1 cellular context compared by ENCODE assay signal in the genomic region with DNA sequence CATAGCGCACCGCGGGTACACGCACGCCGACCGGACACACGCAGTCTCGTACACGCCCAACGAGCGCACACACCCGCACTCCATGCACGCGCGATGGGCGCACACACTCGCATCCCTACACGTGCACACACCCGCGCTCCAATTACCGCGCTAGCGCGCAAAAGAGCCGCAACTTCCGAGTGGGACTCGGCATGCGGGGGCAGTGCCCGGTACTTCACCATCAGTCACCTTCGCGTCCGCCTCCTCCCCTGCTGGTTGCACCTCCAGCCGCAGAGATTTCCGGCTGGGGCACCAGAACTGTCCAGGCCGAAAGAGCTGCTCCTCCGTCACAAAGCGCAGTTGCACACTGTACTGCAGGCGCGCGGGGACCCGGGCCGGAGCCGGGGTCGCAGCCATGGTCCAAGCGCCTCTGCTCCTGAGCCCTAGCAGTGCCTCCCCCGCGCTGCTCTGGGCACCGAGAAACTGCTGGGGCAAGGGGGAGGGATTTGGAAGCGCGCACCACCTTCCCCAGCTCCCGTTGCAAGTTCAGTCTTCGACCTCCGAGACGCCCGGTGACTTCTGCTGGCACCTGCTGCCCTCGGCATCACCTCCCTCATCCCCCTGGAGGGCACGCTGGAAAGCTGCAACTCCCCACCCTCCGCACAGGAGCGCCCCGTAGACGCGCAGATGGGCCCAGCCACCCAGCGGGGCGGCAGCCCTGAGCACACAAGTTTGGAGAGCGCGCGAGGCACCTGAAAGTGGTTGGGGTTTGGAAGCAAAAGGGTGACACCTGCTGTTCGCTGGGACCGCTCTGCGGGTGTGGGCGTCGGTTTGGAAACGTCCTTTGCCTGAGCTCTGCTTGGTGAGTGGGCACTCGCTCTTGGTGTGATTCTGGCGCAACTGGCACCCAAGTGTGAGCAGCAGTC.
TF ChIP-seq lines count a peak whose summit lies in the region.

No MANE protein-coding gene starts in this region.

TF ChIP-seq in HepG2, 621 proteins besides CTCF, POLR2A, EP300 and RAD21 (continued from another document and continues in another):
- TF ChIP-seq, protein P1, sequence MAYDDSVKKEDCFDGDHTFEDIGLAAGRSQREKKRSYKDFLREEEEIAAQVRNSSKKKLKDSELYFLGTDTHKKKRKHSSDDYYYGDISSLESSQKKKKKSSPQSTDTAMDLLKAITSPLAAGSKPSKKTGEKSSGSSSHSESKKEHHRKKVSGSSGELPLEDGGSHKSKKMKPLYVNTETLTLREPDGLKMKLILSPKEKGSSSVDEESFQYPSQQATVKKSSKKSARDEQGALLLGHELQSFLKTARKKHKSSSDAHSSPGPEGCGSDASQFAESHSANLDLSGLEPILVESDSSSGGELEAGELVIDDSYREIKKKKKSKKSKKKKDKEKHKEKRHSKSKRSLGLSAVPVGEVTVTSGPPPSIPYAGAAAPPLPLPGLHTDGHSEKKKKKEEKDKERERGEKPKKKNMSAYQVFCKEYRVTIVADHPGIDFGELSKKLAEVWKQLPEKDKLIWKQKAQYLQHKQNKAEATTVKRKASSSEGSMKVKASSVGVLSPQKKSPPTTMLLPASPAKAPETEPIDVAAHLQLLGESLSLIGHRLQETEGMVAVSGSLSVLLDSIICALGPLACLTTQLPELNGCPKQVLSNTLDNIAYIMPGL (CRISPR knock-in tag; IDR thresholded peaks at IDR 0.05; ENCODE audit: borderline replicate concordance in 1 of 2, low read depth in 1 of 2) = peak; percentile 77 to 82
- TF ChIP-seq SMAD3 (CRISPR knock-in tag; IDR thresholded peaks at IDR 0.05) (0 out of 2 replicates have a peak, but pooled peaks have one; percentile 34), ZNF225 (CRISPR knock-in tag; IDR thresholded peaks at IDR 0.05) (no peak), ZNF543 (CRISPR knock-in tag; IDR thresholded peaks at IDR 0.05) (no peak; the same call in 1 of the 2 replicates), ZNF781 (CRISPR knock-in tag; IDR thresholded peaks at IDR 0.05; ENCODE audit: borderline replicate concordance, not compliant biosample characterization) (no peak), GABPB1 (CRISPR knock-in tag; IDR thresholded peaks at IDR 0.05) (peak; percentile 23; the same call in 1 of the 2 replicates), ZNF674 (CRISPR knock-in tag; IDR thresholded peaks at IDR 0.05; ENCODE audit: low read depth) (no peak), NFYC (CRISPR knock-in tag; IDR thresholded peaks at IDR 0.05) (no peak), ZNF296 (CRISPR knock-in tag; conservative IDR thresholded peaks at IDR 0.05) (no peak), CBFB (CRISPR knock-in tag; IDR thresholded peaks at IDR 0.05) (peak; percentile 40; the same call in 1 of the 2 replicates), CHD2 (IDR thresholded peaks at IDR 0.05; ENCODE audit: low read depth, low read length) (no peak), LCORL (IDR thresholded peaks at IDR 0.05) (no peak), LCORL (CRISPR knock-in tag; IDR thresholded peaks at IDR 0.05) (peak; percentile 61), NONO (IDR thresholded peaks at IDR 0.05) (no peak), NONO (CRISPR knock-in tag; conservative IDR thresholded peaks at IDR 0.05) (no peak; the same call in 1 of the 2 replicates), ZNF619 (CRISPR knock-in tag; IDR thresholded peaks at IDR 0.05) (0 out of 2 replicates have a peak, but pooled peaks have one; percentile 59), PCBP2 (optimal IDR thresholded peaks at IDR 0.05; ENCODE audit: low read depth, low read length, poor library complexity, severe bottlenecking) (no peak), CHD4 (IDR thresholded peaks at IDR 0.05; ENCODE audit: borderline replicate concordance, low read length) (no peak), ZNF75D (CRISPR knock-in tag; IDR thresholded peaks at IDR 0.05; ENCODE audit: borderline replicate concordance) (no peak), PAX8 (CRISPR knock-in tag; IDR thresholded peaks at IDR 0.05; ENCODE audit: borderline replicate concordance) (peak; percentile 43; the same call in 1 of the 2 replicates), ARNT (IDR thresholded peaks at IDR 0.05) (no peak), AKAP8 (CRISPR knock-in tag; IDR thresholded peaks at IDR 0.05) (no peak), HOXA3 (CRISPR knock-in tag; IDR thresholded peaks at IDR 0.05) (peak; percentile 9; the same call in 1 of the 2 replicates), MEF2D (CRISPR knock-in tag; IDR thresholded peaks at IDR 0.05) (no peak; the same call in 1 of the 2 replicates), NR2F2 (IDR thresholded peaks at IDR 0.05; ENCODE audit: borderline replicate concordance, low read depth) (no peak), XRCC5 (optimal IDR thresholded peaks at IDR 0.05; ENCODE audit: low read length) (peak; percentile 66), FOXP1 (IDR thresholded peaks at IDR 0.05) (no peak), FOXP1 (CRISPR knock-in tag; IDR thresholded peaks at IDR 0.05) (no peak), ZNF180 (CRISPR knock-in tag; IDR thresholded peaks at IDR 0.05; ENCODE audit: borderline replicate concordance, low read depth) (no peak), TMF1 (CRISPR knock-in tag; IDR thresholded peaks at IDR 0.05; ENCODE audit: low read depth) (no peak), GTF3A (CRISPR knock-in tag; conservative IDR thresholded peaks at IDR 0.05) (peak; percentile 74; the same call in 1 of the 2 replicates)
- TF ChIP-seq, protein P2, sequence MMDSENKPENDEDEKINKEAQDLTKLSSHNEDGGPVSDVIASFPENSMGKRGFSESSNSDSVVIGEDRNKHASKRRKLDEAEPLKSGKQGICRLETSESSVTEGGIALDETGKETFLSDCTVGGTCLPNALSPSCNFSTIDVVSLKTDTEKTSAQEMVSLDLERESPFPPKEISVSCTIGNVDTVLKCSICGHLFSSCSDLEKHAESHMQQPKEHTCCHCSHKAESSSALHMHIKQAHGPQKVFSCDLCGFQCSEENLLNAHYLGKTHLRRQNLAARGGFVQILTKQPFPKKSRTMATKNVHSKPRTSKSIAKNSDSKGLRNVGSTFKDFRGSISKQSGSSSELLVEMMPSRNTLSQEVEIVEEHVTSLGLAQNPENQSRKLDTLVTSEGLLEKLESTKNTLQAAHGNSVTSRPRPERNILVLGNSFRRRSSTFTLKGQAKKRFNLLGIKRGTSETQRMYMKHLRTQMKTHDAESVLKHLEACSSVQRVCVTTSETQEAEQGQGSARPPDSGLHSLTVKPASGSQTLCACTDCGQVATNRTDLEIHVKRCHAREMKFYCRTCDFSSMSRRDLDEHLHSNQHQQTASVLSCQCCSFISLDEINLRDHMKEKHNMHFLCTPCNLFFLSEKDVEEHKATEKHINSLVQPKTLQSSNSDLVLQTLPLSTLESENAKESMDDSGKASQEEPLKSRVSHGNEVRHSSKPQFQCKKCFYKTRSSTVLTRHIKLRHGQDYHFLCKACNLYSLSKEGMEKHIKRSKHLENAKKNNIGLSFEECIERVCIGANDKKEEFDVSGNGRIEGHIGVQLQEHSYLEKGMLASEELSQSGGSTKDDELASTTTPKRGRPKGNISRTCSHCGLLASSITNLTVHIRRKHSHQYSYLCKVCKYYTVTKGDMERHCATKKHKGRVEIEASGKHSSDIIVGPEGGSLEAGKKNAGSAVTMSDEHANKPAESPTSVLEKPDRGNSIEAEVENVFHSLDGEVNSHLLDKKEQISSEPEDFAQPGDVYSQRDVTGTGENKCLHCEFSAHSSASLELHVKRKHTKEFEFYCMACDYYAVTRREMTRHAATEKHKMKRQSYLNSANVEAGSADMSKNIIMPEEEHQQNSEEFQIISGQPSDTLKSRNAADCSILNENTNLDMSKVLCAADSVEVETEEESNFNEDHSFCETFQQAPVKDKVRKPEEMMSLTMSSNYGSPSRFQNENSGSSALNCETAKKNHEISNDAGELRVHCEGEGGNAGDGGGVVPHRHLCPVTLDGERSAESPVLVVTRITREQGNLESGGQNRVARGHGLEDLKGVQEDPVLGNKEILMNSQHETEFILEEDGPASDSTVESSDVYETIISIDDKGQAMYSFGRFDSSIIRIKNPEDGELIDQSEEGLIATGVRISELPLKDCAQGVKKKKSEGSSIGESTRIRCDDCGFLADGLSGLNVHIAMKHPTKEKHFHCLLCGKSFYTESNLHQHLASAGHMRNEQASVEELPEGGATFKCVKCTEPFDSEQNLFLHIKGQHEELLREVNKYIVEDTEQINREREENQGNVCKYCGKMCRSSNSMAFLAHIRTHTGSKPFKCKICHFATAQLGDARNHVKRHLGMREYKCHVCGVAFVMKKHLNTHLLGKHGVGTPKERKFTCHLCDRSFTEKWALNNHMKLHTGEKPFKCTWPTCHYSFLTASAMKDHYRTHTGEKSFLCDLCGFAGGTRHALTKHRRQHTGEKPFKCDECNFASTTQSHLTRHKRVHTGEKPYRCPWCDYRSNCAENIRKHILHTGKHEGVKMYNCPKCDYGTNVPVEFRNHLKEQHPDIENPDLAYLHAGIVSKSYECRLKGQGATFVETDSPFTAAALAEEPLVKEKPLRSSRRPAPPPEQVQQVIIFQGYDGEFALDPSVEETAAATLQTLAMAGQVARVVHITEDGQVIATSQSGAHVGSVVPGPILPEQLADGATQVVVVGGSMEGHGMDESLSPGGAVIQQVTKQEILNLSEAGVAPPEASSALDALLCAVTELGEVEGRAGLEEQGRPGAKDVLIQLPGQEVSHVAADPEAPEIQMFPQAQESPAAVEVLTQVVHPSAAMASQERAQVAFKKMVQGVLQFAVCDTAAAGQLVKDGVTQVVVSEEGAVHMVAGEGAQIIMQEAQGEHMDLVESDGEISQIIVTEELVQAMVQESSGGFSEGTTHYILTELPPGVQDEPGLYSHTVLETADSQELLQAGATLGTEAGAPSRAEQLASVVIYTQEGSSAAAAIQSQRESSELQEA (CRISPR knock-in tag; IDR thresholded peaks at IDR 0.05; ENCODE audit: not compliant biosample characterization) = peak; percentile 19
- TF ChIP-seq, protein P3, sequence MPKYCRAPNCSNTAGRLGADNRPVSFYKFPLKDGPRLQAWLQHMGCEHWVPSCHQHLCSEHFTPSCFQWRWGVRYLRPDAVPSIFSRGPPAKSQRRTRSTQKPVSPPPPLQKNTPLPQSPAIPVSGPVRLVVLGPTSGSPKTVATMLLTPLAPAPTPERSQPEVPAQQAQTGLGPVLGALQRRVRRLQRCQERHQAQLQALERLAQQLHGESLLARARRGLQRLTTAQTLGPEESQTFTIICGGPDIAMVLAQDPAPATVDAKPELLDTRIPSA (CRISPR knock-in tag; IDR thresholded peaks at IDR 0.05; ENCODE audit: borderline replicate concordance) = 0 out of 2 replicates have a peak, but pooled peaks have one; percentile 51
- TF ChIP-seq, protein P4, sequence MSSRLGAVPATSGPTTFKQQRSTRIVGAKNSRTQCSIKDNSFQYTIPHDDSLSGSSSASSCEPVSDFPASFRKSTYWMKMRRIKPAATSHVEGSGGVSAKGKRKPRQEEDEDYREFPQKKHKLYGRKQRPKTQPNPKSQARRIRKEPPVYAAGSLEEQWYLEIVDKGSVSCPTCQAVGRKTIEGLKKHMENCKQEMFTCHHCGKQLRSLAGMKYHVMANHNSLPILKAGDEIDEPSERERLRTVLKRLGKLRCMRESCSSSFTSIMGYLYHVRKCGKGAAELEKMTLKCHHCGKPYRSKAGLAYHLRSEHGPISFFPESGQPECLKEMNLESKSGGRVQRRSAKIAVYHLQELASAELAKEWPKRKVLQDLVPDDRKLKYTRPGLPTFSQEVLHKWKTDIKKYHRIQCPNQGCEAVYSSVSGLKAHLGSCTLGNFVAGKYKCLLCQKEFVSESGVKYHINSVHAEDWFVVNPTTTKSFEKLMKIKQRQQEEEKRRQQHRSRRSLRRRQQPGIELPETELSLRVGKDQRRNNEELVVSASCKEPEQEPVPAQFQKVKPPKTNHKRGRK (CRISPR knock-in tag; IDR thresholded peaks at IDR 0.05) = no peak
- TF ChIP-seq, protein P5, sequence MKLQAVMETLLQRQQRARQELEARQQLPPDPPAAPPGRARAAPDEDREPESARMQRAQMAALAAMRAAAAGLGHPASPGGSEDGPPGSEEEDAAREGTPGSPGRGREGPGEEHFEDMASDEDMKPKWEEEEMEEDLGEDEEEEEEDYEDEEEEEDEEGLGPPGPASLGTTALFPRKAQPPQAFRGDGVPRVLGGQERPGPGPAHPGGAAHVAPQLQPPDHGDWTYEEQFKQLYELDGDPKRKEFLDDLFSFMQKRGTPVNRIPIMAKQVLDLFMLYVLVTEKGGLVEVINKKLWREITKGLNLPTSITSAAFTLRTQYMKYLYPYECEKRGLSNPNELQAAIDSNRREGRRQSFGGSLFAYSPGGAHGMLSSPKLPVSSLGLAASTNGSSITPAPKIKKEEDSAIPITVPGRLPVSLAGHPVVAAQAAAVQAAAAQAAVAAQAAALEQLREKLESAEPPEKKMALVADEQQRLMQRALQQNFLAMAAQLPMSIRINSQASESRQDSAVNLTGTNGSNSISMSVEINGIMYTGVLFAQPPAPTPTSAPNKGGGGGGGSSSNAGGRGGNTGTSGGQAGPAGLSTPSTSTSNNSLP (IDR thresholded peaks at IDR 0.05; ENCODE audit: low read depth, low read length) = no peak
- TF ChIP-seq, protein P6, sequence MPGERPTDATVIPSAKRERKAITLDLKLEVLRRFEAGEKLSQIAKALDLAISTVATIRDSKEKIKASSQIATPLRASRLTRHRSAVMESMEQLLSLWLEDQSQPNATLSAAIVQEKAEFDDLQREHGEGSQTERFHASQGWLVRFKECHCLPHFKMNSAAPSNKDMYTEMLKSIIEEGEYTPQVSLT (CRISPR knock-in tag; IDR thresholded peaks at IDR 0.05; ENCODE audit: borderline replicate concordance, low read depth) = no peak
- TF ChIP-seq, protein P7, sequence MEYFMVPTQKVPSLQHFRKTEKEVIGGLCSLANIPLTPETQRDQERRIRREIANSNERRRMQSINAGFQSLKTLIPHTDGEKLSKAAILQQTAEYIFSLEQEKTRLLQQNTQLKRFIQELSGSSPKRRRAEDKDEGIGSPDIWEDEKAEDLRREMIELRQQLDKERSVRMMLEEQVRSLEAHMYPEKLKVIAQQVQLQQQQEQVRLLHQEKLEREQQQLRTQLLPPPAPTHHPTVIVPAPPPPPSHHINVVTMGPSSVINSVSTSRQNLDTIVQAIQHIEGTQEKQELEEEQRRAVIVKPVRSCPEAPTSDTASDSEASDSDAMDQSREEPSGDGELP (IDR thresholded peaks at IDR 0.05; ENCODE audit: borderline replicate concordance, low read depth) = no peak
- TF ChIP-seq, protein P8, sequence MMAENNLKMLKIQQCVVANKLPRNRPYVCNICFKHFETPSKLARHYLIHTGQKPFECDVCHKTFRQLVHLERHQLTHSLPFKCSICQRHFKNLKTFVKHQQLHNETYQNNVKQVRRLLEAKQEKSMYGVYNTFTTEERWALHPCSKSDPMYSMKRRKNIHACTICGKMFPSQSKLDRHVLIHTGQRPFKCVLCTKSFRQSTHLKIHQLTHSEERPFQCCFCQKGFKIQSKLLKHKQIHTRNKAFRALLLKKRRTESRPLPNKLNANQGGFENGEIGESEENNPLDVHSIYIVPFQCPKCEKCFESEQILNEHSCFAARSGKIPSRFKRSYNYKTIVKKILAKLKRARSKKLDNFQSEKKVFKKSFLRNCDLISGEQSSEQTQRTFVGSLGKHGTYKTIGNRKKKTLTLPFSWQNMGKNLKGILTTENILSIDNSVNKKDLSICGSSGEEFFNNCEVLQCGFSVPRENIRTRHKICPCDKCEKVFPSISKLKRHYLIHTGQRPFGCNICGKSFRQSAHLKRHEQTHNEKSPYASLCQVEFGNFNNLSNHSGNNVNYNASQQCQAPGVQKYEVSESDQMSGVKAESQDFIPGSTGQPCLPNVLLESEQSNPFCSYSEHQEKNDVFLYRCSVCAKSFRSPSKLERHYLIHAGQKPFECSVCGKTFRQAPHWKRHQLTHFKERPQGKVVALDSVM (CRISPR knock-in tag; IDR thresholded peaks at IDR 0.05) = no peak
- TF ChIP-seq, protein P9, sequence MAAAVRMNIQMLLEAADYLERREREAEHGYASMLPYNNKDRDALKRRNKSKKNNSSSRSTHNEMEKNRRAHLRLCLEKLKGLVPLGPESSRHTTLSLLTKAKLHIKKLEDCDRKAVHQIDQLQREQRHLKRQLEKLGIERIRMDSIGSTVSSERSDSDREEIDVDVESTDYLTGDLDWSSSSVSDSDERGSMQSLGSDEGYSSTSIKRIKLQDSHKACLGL (CRISPR knock-in tag; IDR thresholded peaks at IDR 0.05) = no peak
- TF ChIP-seq, protein P10, sequence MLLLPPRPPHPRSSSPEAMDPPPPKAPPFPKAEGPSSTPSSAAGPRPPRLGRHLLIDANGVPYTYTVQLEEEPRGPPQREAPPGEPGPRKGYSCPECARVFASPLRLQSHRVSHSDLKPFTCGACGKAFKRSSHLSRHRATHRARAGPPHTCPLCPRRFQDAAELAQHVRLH (CRISPR knock-in tag; IDR thresholded peaks at IDR 0.05; ENCODE audit: borderline replicate concordance, low read depth) = peak; percentile 45; the same call in 1 of the 2 replicates
